22 cellular contexts compared by ENCODE assay signal in the genomic region with DNA sequence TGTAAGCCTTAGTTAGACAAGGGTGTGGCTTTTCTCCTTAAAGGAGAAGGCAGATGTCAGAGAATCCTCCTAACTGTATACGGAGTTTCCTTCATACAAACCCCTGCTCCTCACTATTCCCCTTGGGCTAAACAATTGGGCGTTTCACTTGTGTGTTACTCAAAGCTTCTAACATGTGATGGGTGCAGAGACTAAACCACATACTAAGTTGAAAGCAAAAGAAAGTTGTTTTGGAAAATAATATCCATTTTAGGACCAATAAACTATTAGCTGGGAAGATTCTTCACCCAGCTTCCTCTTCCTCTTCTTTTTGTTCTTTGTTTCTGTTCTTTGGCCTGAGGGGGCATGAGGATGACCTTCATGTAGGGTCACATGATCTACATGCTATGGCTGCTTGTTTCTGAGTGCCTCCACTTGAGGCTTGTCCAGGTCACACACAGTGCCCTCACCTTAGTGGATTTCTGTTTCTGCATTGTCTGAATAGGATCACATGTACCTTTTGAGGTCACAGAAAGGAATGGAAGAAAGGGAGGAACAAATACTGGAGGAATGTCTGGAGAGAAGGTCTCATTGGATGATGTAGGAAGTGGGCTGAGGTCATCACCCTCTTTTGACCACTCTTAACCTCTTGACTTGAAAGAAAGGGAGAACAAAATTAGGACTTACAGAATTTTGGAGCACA. TPM values are rescaled to one million over a fixed set of nuclear protein-coding genes. Genes with fewer than 3 reads are reported as not detected.
DNase-seq lines count a peak whose midpoint lies in the region; ATAC-seq, FAIRE-seq and TF ChIP-seq lines count a peak whose summit lies in the region.
"Had no signal": no experiment of that assay in that cellular context is flagged by ENCODE, and none has a peak within 500 bp of the region (broad histone marks: within the 10 kb centered on the region; RNA-seq: fewer than 3 reads in every experiment).

No MANE protein-coding gene starts in this region.

- peaks cover 6 to 8% of the 10 kb centered on the region in 2 donors for H3K9me3 Mint-ChIP-seq in stimulated activated naive B cell treated with anti-CD40 and anti-IgM and Interleukin-4, amounts not matched to agents 10 μg/mL and 1 μg/mL and 100 μg/mL, for 72 hours

- no peak overlapping the region for H3K27ac Mint-ChIP-seq in stimulated activated naive B cell treated with anti-CD40 and anti-IgM and Interleukin-4, amounts not matched to agents 10 μg/mL and 1 μg/mL and 100 μg/mL, for 72 hours

- peaks cover 0 to 3% of the 10 kb centered on the region in 2 donors for H3K4me1 Mint-ChIP-seq in stimulated activated naive B cell treated with anti-CD40 and anti-IgM and Interleukin-4, amounts not matched to agents 10 μg/mL and 1 μg/mL and 100 μg/mL, for 72 hours

- H3K36me3 Mint-ChIP-seq in stimulated activated naive B cell treated with anti-CD40 and anti-IgM and Interleukin-4, amounts not matched to agents 10 μg/mL and 1 μg/mL and 100 μg/mL, for 72 hours, result peaks cover 0 to 6% of the 10 kb centered on the region in 2 donors

- no peak overlapping the region for H3K4me3 Mint-ChIP-seq in stimulated activated naive B cell treated with anti-CD40 and anti-IgM and Interleukin-4, amounts not matched to agents 10 μg/mL and 1 μg/mL and 100 μg/mL, for 72 hours
- H3K4me3 Mint-ChIP-seq: CD14-positive monocyte had no signal

- H3K27me3 ChIP-seq in Karpas-422 (ENCODE audit: low read length) (no peaks in the 10 kb centered on the region), bronchial epithelial cell (ENCODE audit: control insufficient read depth, insufficient read depth, low read length) (no peaks in the 10 kb centered on the region), foreskin keratinocyte (peaks cover 14% of the 10 kb centered on the region)
- H3K27me3 ChIP-seq: SJCRH30 had no signal

- peak overlapping the region; percentile 57; the same call in 1 of the 2 replicates for H2AFZ ChIP-seq in Karpas-422 (ENCODE audit: low read length)

- no peak overlapping the region for H3K27ac ChIP-seq in Karpas-422 (ENCODE audit: low read length)
- H3K27ac ChIP-seq in foreskin keratinocyte, result no peak overlapping the region
- H3K27ac ChIP-seq: SJCRH30 had no signal

- H3K4me2 ChIP-seq in Karpas-422 (ENCODE audit: low read depth, low read length, poor library complexity, severe bottlenecking), result no peak overlapping the region

- H3K36me3 ChIP-seq in Karpas-422 (ENCODE audit: insufficient read depth, low read length) (no peaks in the 10 kb centered on the region), bronchial epithelial cell (ENCODE audit: control insufficient read depth, insufficient read depth, low read length) (no peaks in the 10 kb centered on the region)
- H3K36me3 ChIP-seq: HAP-1, SJCRH30 had no signal

- FAIRE-seq in bronchial epithelial cell (lab: Jason Lieb, UNC), result peak; percentile 82

- DNase-seq in Karpas-422 (no peak), OCI-M1 (lab: John Stamatoyannopoulos, UW) (peak; percentile 29), bronchial epithelial cell (ENCODE audit: low read depth) (no peak), foreskin keratinocyte (no peak), NCI-H69 (lab: John Stamatoyannopoulos, UW) (no peak), cerebellar nuclear complex (lab: John Stamatoyannopoulos, UW) (no peak)
- DNase-seq in stimulated activated naive B cell treated with anti-CD40 and anti-IgM and Interleukin-4, amounts not matched to agents 10 μg/mL and 1 μg/mL and 100 μg/mL, for 72 hours, result no peak
- DNase-seq: COR-L47, DMS 273 treated with DMSO at 0.1 percent for 48 hours, DND-41, IMR-90, NCI-H1417, NCI-H187, NCI-H2227 treated with DMSO at 0.1 percent for 48 hours, NCI-H510A treated with DMSO at 0.1 percent for 48 hours, NCI-H82, SJCRH30 had no signal

- H3K4me3 ChIP-seq in Karpas-422 (ENCODE audit: low read length) (no peak overlapping the region), bronchial epithelial cell (ENCODE audit: low read depth, low read length) (no peak overlapping the region)
- H3K4me3 ChIP-seq: HAP-1, SJCRH30 had no signal

- TF ChIP-seq CTCF in bronchial epithelial cell (IDR thresholded peaks at IDR 0.05; ENCODE audit: insufficient read depth, low read length, severe bottlenecking), result no peak
- TF ChIP-seq CTCF in foreskin keratinocyte (conservative IDR thresholded peaks at IDR 0.05), result no peak

- peaks cover 13% of the 10 kb centered on the region for H3K9me3 ChIP-seq in Karpas-422 (ENCODE audit: low read length)

- H3K9me2 ChIP-seq in Karpas-422 (replicated peaks; ENCODE audit: insufficient read depth, low read length), result no peaks in the 10 kb centered on the region

- peak; percentile 21 to 50 for ATAC-seq in stimulated activated naive B cell treated with anti-CD40 and anti-IgM and Interleukin-4, amounts not matched to agents 10 μg/mL and 1 μg/mL and 100 μg/mL, for 72 hours (replicated peaks)
- no peak for ATAC-seq in foreskin keratinocyte

- H4K20me1 ChIP-seq in Karpas-422 (ENCODE audit: insufficient read depth, low read depth, low read length), result no peaks in the 10 kb centered on the region

- H3K79me2 ChIP-seq in Karpas-422 (ENCODE audit: low read length), result no peaks in the 10 kb centered on the region

- no peaks in the 10 kb centered on the region for H3K27me3 Mint-ChIP-seq in stimulated activated naive B cell treated with anti-CD40 and anti-IgM and Interleukin-4, amounts not matched to agents 10 μg/mL and 1 μg/mL and 100 μg/mL, for 72 hours

- H3K9ac ChIP-seq in Karpas-422 (ENCODE audit: low read length), result no peak overlapping the region

- peaks cover 9% of the 10 kb centered on the region for H3K4me1 ChIP-seq in Karpas-422 (ENCODE audit: low read length)
- H3K4me1 ChIP-seq in foreskin keratinocyte, result no peaks in the 10 kb centered on the region
- H3K4me1 ChIP-seq: SJCRH30 had no signal

RNA-seq across cellular contexts. Expression of a gene that starts 14.5 kb away (rescaled TPM):
- total RNA-seq in Karpas-422 (2014; rRNA removed; shearing (Covaris generic); ENCODE audit: low replicate concordance), result not detected in 2 replicates
- total RNA-seq in bronchial epithelial cell (not detected in 2 replicates), foreskin keratinocyte (not detected in 2 replicates)
- polyA plus RNA-seq in foreskin keratinocyte, result not detected in 2 replicates
- total RNA-seq: G401, HT1080, IMR-90, LHCN-M2, SJCRH30 had no signal
- polyA plus RNA-seq: CD14-positive monocyte, IMR-90 had no signal

RNA-seq across cellular contexts. Expression of a gene that starts 17.8 kb away (rescaled TPM):
- total RNA-seq in Karpas-422 (2014; rRNA removed; shearing (Covaris generic); ENCODE audit: low replicate concordance), result 18.5 and 20.4 TPM in 2 replicates
- 31.7 and 40.8 TPM in 2 replicates for total RNA-seq in bronchial epithelial cell
- 25.7 and 30.4 TPM in 2 replicates for total RNA-seq in foreskin keratinocyte
- polyA plus RNA-seq in foreskin keratinocyte, result 29.2 and 32.8 TPM in 2 replicates

RNA-seq across cellular contexts. Expression of a gene that starts 53.0 kb away (rescaled TPM):
- total RNA-seq in Karpas-422 (2014; rRNA removed; shearing (Covaris generic); ENCODE audit: low replicate concordance), result not detected in 2 replicates
- total RNA-seq in bronchial epithelial cell (not detected in 2 replicates), foreskin keratinocyte (not detected in 2 replicates)
- polyA plus RNA-seq in foreskin keratinocyte, result not detected in 2 replicates
- total RNA-seq: HT1080, IMR-90, LHCN-M2 had no signal
- polyA plus RNA-seq: CD14-positive monocyte, IMR-90 had no signal
